In the genomic region with DNA sequence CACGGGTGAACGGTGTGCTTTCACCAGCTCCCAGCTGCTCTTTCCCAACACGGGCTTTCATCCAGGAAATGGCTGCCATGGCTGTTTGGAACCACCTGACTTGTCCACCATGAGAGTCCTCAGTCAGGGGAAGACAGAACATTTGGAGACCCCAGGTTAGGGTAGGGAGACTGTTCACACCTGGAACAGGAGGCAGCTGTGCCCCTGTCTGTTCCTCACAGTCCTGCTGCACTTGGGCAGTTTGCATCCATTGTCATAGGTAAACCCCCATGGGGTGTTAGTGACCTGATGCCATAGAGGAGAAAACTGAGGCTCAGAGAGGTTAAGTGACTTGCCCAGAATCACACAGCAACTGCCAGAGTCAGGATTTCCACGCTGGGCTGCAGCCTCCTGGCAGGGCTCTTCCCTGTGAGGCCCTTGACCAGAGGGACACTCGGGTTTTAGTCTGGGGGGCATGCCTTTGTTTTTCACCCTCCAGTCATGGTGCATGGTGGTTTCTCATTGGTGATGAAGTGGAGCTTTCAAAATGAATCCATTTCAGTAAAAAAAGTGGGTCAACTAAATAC, we compare ENCODE assay signal across 2 cellular contexts.
TF ChIP-seq lines count a peak whose summit lies in the region.

No MANE protein-coding gene starts in this region.

TF ChIP-seq in HepG2, 621 proteins besides CTCF, POLR2A, EP300 and RAD21:
- TF ChIP-seq ZNF768 (CRISPR knock-in tag; IDR thresholded peaks at IDR 0.05): peak; percentile 69; the same call in 1 of the 2 replicates
- TF ChIP-seq, protein P1, sequence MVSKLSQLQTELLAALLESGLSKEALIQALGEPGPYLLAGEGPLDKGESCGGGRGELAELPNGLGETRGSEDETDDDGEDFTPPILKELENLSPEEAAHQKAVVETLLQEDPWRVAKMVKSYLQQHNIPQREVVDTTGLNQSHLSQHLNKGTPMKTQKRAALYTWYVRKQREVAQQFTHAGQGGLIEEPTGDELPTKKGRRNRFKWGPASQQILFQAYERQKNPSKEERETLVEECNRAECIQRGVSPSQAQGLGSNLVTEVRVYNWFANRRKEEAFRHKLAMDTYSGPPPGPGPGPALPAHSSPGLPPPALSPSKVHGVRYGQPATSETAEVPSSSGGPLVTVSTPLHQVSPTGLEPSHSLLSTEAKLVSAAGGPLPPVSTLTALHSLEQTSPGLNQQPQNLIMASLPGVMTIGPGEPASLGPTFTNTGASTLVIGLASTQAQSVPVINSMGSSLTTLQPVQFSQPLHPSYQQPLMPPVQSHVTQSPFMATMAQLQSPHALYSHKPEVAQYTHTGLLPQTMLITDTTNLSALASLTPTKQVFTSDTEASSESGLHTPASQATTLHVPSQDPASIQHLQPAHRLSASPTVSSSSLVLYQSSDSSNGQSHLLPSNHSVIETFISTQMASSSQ (IDR thresholded peaks at IDR 0.05; ENCODE audit: low read depth): no peak
- TF ChIP-seq, protein P1 (CRISPR knock-in tag; IDR thresholded peaks at IDR 0.05; ENCODE audit: borderline replicate concordance): no peak
TF ChIP-seq in HepG2: peak in this region for 1.

TF ChIP-seq in K562, 482 proteins besides CTCF, POLR2A, EP300 and RAD21 (continues in another document):
- TF ChIP-seq, protein P2, sequence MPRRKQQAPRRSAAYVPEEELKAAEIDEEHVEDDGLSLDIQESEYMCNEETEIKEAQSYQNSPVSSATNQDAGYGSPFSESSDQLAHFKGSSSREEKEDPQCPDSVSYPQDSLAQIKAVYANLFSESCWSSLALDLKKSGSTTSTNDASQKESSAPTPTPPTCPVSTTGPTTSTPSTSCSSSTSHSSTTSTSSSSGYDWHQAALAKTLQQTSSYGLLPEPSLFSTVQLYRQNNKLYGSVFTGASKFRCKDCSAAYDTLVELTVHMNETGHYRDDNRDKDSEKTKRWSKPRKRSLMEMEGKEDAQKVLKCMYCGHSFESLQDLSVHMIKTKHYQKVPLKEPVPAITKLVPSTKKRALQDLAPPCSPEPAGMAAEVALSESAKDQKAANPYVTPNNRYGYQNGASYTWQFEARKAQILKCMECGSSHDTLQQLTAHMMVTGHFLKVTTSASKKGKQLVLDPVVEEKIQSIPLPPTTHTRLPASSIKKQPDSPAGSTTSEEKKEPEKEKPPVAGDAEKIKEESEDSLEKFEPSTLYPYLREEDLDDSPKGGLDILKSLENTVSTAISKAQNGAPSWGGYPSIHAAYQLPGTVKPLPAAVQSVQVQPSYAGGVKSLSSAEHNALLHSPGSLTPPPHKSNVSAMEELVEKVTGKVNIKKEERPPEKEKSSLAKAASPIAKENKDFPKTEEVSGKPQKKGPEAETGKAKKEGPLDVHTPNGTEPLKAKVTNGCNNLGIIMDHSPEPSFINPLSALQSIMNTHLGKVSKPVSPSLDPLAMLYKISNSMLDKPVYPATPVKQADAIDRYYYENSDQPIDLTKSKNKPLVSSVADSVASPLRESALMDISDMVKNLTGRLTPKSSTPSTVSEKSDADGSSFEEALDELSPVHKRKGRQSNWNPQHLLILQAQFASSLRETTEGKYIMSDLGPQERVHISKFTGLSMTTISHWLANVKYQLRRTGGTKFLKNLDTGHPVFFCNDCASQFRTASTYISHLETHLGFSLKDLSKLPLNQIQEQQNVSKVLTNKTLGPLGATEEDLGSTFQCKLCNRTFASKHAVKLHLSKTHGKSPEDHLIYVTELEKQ (CRISPR knock-in tag; IDR thresholded peaks at IDR 0.05): no peak
- TF ChIP-seq HNRNPLL (IDR thresholded peaks at IDR 0.05; ENCODE audit: low read depth, low read length, poor library complexity, severe bottlenecking) (no peak), HNRNPH1 (optimal IDR thresholded peaks at IDR 0.05; ENCODE audit: low read depth, low read length) (no peak), ZKSCAN3 (CRISPR knock-in tag; IDR thresholded peaks at IDR 0.05) (no peak), ZNF124 (CRISPR knock-in tag; IDR thresholded peaks at IDR 0.05) (no peak), ETS2 (tag; IDR thresholded peaks at IDR 0.05; ENCODE audit: borderline replicate concordance, poor library complexity, severe bottlenecking) (no peak), RBM25 (IDR thresholded peaks at IDR 0.05; ENCODE audit: low read depth, low read length, severe bottlenecking) (peak; percentile 86), ZNF76 (CRISPR knock-in tag; IDR thresholded peaks at IDR 0.05; ENCODE audit: borderline replicate concordance) (no peak), ZNF197 (CRISPR knock-in tag; IDR thresholded peaks at IDR 0.05; ENCODE audit: low read depth) (no peak), HMG20A (CRISPR knock-in tag; conservative IDR thresholded peaks at IDR 0.05) (no peak), KHSRP (IDR thresholded peaks at IDR 0.05) (no peak), BCOR (IDR thresholded peaks at IDR 0.05) (peak; percentile 81), CHD4 (IDR thresholded peaks at IDR 0.05; ENCODE audit: insufficient read depth, insufficient replicate concordance, low read depth, low read length, poor library complexity, severe bottlenecking) (peak; percentile 49), POLR2AphosphoS2 (IDR thresholded peaks at IDR 0.05; ENCODE audit: low read length) (no peak), HNRNPK (IDR thresholded peaks at IDR 0.05; ENCODE audit: low read depth, low read length, poor library complexity, severe bottlenecking) (no peak), ESRRB (CRISPR knock-in tag; IDR thresholded peaks at IDR 0.05; ENCODE audit: borderline replicate concordance) (no peak), ZNF507 (tag; conservative IDR thresholded peaks at IDR 0.05) (no peak), NUFIP1 (IDR thresholded peaks at IDR 0.05; ENCODE audit: partially characterized antibody) (no peak), MTA1 (IDR thresholded peaks at IDR 0.05; ENCODE audit: borderline replicate concordance) (no peak), JUNB (CRISPR knock-in tag; conservative IDR thresholded peaks at IDR 0.05) (no peak), SMARCB1 (IDR thresholded peaks at IDR 0.05; ENCODE audit: insufficient read length, low read depth) (no peak), KDM1A (IDR thresholded peaks at IDR 0.05) (0 out of 4 replicates have a peak, but pooled peaks of 1 of the 2 experiments have one; percentile 34), ZNF707 (CRISPR knock-in tag; conservative IDR thresholded peaks at IDR 0.05) (no peak), TRIM28 (IDR thresholded peaks at IDR 0.05) (no peak), ZNF23 (CRISPR knock-in tag; IDR thresholded peaks at IDR 0.05) (no peak), SMARCA5 (IDR thresholded peaks at IDR 0.05) (peak; percentile 62; the same call in 1 of the 2 replicates), HDAC2 (IDR thresholded peaks at IDR 0.05) (peak; percentile 63; the same call in 1 of the 2 replicates)
- TF ChIP-seq, protein P3, sequence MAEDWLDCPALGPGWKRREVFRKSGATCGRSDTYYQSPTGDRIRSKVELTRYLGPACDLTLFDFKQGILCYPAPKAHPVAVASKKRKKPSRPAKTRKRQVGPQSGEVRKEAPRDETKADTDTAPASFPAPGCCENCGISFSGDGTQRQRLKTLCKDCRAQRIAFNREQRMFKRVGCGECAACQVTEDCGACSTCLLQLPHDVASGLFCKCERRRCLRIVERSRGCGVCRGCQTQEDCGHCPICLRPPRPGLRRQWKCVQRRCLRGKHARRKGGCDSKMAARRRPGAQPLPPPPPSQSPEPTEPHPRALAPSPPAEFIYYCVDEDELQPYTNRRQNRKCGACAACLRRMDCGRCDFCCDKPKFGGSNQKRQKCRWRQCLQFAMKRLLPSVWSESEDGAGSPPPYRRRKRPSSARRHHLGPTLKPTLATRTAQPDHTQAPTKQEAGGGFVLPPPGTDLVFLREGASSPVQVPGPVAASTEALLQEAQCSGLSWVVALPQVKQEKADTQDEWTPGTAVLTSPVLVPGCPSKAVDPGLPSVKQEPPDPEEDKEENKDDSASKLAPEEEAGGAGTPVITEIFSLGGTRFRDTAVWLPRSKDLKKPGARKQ (CRISPR knock-in tag; IDR thresholded peaks at IDR 0.05): no peak
- TF ChIP-seq, protein P4, sequence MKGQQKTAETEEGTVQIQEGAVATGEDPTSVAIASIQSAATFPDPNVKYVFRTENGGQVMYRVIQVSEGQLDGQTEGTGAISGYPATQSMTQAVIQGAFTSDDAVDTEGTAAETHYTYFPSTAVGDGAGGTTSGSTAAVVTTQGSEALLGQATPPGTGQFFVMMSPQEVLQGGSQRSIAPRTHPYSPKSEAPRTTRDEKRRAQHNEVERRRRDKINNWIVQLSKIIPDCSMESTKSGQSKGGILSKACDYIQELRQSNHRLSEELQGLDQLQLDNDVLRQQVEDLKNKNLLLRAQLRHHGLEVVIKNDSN (CRISPR knock-in tag; IDR thresholded peaks at IDR 0.05): no peak
- TF ChIP-seq, protein P5, sequence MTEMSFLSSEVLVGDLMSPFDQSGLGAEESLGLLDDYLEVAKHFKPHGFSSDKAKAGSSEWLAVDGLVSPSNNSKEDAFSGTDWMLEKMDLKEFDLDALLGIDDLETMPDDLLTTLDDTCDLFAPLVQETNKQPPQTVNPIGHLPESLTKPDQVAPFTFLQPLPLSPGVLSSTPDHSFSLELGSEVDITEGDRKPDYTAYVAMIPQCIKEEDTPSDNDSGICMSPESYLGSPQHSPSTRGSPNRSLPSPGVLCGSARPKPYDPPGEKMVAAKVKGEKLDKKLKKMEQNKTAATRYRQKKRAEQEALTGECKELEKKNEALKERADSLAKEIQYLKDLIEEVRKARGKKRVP (CRISPR knock-in tag; IDR thresholded peaks at IDR 0.05): no peak
- TF ChIP-seq, protein P6, sequence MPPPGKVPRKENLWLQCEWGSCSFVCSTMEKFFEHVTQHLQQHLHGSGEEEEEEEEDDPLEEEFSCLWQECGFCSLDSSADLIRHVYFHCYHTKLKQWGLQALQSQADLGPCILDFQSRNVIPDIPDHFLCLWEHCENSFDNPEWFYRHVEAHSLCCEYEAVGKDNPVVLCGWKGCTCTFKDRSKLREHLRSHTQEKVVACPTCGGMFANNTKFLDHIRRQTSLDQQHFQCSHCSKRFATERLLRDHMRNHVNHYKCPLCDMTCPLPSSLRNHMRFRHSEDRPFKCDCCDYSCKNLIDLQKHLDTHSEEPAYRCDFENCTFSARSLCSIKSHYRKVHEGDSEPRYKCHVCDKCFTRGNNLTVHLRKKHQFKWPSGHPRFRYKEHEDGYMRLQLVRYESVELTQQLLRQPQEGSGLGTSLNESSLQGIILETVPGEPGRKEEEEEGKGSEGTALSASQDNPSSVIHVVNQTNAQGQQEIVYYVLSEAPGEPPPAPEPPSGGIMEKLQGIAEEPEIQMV (tag; conservative IDR thresholded peaks at IDR 0.05; ENCODE audit: low read depth): no peak
- TF ChIP-seq, protein P7, sequence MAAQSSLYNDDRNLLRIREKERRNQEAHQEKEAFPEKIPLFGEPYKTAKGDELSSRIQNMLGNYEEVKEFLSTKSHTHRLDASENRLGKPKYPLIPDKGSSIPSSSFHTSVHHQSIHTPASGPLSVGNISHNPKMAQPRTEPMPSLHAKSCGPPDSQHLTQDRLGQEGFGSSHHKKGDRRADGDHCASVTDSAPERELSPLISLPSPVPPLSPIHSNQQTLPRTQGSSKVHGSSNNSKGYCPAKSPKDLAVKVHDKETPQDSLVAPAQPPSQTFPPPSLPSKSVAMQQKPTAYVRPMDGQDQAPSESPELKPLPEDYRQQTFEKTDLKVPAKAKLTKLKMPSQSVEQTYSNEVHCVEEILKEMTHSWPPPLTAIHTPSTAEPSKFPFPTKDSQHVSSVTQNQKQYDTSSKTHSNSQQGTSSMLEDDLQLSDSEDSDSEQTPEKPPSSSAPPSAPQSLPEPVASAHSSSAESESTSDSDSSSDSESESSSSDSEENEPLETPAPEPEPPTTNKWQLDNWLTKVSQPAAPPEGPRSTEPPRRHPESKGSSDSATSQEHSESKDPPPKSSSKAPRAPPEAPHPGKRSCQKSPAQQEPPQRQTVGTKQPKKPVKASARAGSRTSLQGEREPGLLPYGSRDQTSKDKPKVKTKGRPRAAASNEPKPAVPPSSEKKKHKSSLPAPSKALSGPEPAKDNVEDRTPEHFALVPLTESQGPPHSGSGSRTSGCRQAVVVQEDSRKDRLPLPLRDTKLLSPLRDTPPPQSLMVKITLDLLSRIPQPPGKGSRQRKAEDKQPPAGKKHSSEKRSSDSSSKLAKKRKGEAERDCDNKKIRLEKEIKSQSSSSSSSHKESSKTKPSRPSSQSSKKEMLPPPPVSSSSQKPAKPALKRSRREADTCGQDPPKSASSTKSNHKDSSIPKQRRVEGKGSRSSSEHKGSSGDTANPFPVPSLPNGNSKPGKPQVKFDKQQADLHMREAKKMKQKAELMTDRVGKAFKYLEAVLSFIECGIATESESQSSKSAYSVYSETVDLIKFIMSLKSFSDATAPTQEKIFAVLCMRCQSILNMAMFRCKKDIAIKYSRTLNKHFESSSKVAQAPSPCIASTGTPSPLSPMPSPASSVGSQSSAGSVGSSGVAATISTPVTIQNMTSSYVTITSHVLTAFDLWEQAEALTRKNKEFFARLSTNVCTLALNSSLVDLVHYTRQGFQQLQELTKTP (IDR thresholded peaks at IDR 0.05; ENCODE audit: low read depth in 1 of 2, partially characterized antibody in 2 of 2): no peak
